ENCODE assay signal across 23 cellular contexts in genomic region chr22:21564411-21564810, GRCh38. TPM values are rescaled to one million over a fixed set of nuclear protein-coding genes. Genes with fewer than 3 reads are reported as not detected.
"Had no signal": no experiment of that assay in that cellular context is flagged by ENCODE, and none has a peak within 500 bp of the region (broad histone marks: within the 10 kb centered on the region; RNA-seq: fewer than 3 reads in every experiment).

No MANE protein-coding gene starts in this region.

- H3K27me3 ChIP-seq: heart right ventricle, right lobe of liver, thyroid gland had no signal

- H3K9me3 Mint-ChIP-seq: activated naive CD4-positive, alpha-beta T cell treated with anti-CD3 and anti-CD28 coated beads for 36 hours; activated naive CD8-positive, alpha-beta T cell treated with anti-CD3 and anti-CD28 coated beads, Interleukin-2, amount 50 U/mL, for 24 hours; memory B cell; natural killer cell treated with Interleukin-12 subunit alpha and Interleukin-12 subunit beta and Interleukin-15 and Interleukin-18, amount 100 ng/mL, for 72 hours; stimulated activated naive CD8-positive, alpha-beta T cell treated with anti-CD3 and anti-CD28 coated beads, Interleukin-15, Interleukin-2, amounts not matched to agents 100 ng/mL and 50 ng/mL, for 24 hours; WTC11 had no signal

- H3K36me3 Mint-ChIP-seq: memory B cell, WTC11 had no signal

- H3K36me3 ChIP-seq: right lobe of liver, thyroid gland had no signal

- H3K27me3 Mint-ChIP-seq: activated naive CD8-positive, alpha-beta T cell treated with anti-CD3 and anti-CD28 coated beads, Interleukin-2, amount 50 U/mL, for 24 hours; memory B cell; natural killer cell treated with Interleukin-12 subunit alpha and Interleukin-12 subunit beta and Interleukin-15 and Interleukin-18, amount 100 ng/mL, for 72 hours had no signal

- ATAC-seq: activated naive CD8-positive, alpha-beta T cell treated with anti-CD3 and anti-CD28 coated beads, Interleukin-2, amount 50 U/mL, for 24 hours; heart right ventricle; left cardiac atrium; natural killer cell treated with Interleukin-12 subunit alpha and Interleukin-12 subunit beta and Interleukin-15 and Interleukin-18, amount 100 ng/mL, for 72 hours; right lobe of liver; WTC11 had no signal

- DNase-seq: activated CD4-positive, alpha-beta T cell treated with anti-CD3 and anti-CD28 coated beads for 4 hours; activated CD4-positive, alpha-beta T cell treated with anti-CD3 and anti-CD28 coated beads, Interleukin-2, amount 50 U/mL, for 48 hours; activated naive CD4-positive, alpha-beta T cell treated with anti-CD3 and anti-CD28 coated beads for 36 hours; activated naive CD8-positive, alpha-beta T cell treated with anti-CD3 and anti-CD28 coated beads, Interleukin-2, amount 50 U/mL, for 24 hours; activated T-cell treated with anti-CD3 and anti-CD28 coated beads, Interleukin-2, amount 50 U/mL, for 48 hours; cerebellar nuclear complex; cortex of kidney; heart right ventricle; islet precursor cell; left cardiac atrium; occipital lobe; stimulated activated CD4-positive, alpha-beta T cell treated with anti-CD3 and anti-CD28 coated beads, Interleukin-1b, Interleukin-23, amount 100 ng/mL, for 48 hours; substantia nigra; T-helper 9 cell; thyroid gland had no signal

- H3K27ac ChIP-seq: epithelial cell of prostate, heart right ventricle, right lobe of liver, skin epidermis, thyroid gland had no signal

- H3K9me3 ChIP-seq: heart right ventricle, right lobe of liver, thyroid gland had no signal

- H3K4me3 ChIP-seq: heart right ventricle, right lobe of liver, skin epidermis, thyroid gland had no signal

- H3K27ac Mint-ChIP-seq: activated naive CD4-positive, alpha-beta T cell treated with anti-CD3 and anti-CD28 coated beads for 36 hours; activated naive CD8-positive, alpha-beta T cell treated with anti-CD3 and anti-CD28 coated beads, Interleukin-2, amount 50 U/mL, for 24 hours; memory B cell; stimulated activated naive CD8-positive, alpha-beta T cell treated with anti-CD3 and anti-CD28 coated beads, Interleukin-15, Interleukin-2, amounts not matched to agents 100 ng/mL and 50 ng/mL, for 24 hours; WTC11 had no signal

- H3K4me3 Mint-ChIP-seq: activated naive CD4-positive, alpha-beta T cell treated with anti-CD3 and anti-CD28 coated beads for 36 hours; activated naive CD8-positive, alpha-beta T cell treated with anti-CD3 and anti-CD28 coated beads, Interleukin-2, amount 50 U/mL, for 24 hours; memory B cell; natural killer cell treated with Interleukin-12 subunit alpha and Interleukin-12 subunit beta and Interleukin-15 and Interleukin-18, amount 100 ng/mL, for 72 hours; stimulated activated naive CD8-positive, alpha-beta T cell treated with anti-CD3 and anti-CD28 coated beads, Interleukin-15, Interleukin-2, amounts not matched to agents 100 ng/mL and 50 ng/mL, for 24 hours; WTC11 had no signal

RNA-seq across cellular contexts. Expression of gene RIMBP3C, which starts 13.2 kb away (rescaled TPM):
- polyA plus RNA-seq: heart right ventricle, urinary bladder had no signal
